Comparison of ENCODE assay signal across 28 cellular contexts in the genomic region with DNA sequence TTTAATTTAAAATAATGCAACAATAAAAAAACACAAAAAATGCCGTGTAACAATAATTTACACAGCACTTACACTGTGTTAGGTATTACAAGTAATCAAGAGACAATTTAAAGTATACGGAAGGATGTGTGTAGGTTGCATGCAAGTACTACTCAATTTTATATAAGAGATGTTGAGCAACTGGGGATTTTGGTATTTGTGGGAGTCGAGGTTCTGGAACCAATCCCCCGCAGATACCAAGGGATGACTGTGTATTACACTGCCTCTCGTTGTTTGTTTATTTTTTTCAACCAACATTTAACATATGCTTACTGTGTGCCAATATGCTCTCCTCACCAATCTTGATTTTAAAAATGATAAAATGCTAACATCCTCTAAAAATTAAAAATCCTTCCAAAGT. TPM values are rescaled to one million over a fixed set of nuclear protein-coding genes. Genes with fewer than 3 reads are reported as not detected.
A peak's percentile ranks its signal among the peaks of the same experiment; 100 is the strongest.
DNase-seq lines count a peak whose midpoint lies in the region; ATAC-seq and TF ChIP-seq lines count a peak whose summit lies in the region.
"Had no signal": no experiment of that assay in that cellular context is flagged by ENCODE, and none has a peak within 500 bp of the region (broad histone marks: within the 10 kb centered on the region; RNA-seq: fewer than 3 reads in every experiment).

No MANE protein-coding gene starts in this region.

- no peak overlapping the region for H3K9ac ChIP-seq in adipocyte (ENCODE audit: low read length)

- H3K36me3 ChIP-seq in breast epithelium (no peaks in the 10 kb centered on the region), adipocyte (ENCODE audit: control insufficient read depth, insufficient read depth, low read length, severe bottlenecking) (no peaks in the 10 kb centered on the region)
- no peaks in the 10 kb centered on the region for H3K36me3 ChIP-seq in CD8-positive, alpha-beta T cell (ENCODE audit: insufficient read depth, low read length)
- H3K36me3 ChIP-seq: HAP-1, left lung, prostate gland, stomach, thyroid gland had no signal

- no peaks in the 10 kb centered on the region for H3K27me3 Mint-ChIP-seq in MCF 10A (ENCODE audit: insufficient read depth, unreplicated experiment)
- H3K27me3 Mint-ChIP-seq in CD8-positive, alpha-beta T cell (ENCODE audit: low read depth): no peaks in the 10 kb centered on the region
- H3K27me3 Mint-ChIP-seq: activated naive CD8-positive, alpha-beta T cell treated with anti-CD3 and anti-CD28 coated beads, Interleukin-2, amount 10 ng/mL, durations not matched to agents 7 days and 5 days had no signal

- POLR2A ChIA-PET in MCF 10A (lab: Yijun Ruan, JAX): interaction anchor here (0.6 kb wide), 1 partner anchor 139 kb away, joined by 3 read pairs; no protein-coding TSS in a partner anchor
- POLR2A ChIA-PET in CD8-positive, alpha-beta T cell (lab: Charles Lee): no interaction called here

- no peak overlapping the region for H3K27ac ChIP-seq in breast epithelium
- no peak overlapping the region for H3K27ac ChIP-seq in CD8-positive, alpha-beta T cell (ENCODE audit: low read depth, low read length)
- H3K27ac ChIP-seq: hepatocyte, left lung, prostate gland, stomach, thyroid gland had no signal

- H3K36me3 Mint-ChIP-seq in MCF 10A (ENCODE audit: insufficient read depth, unreplicated experiment): no peaks in the 10 kb centered on the region
- peaks cover 2% of the 10 kb centered on the region for H3K36me3 Mint-ChIP-seq in CD8-positive, alpha-beta T cell

- CTCF ChIA-PET in MCF 10A (lab: Yijun Ruan, JAX): interaction anchor here (0.6 to 1.4 kb wide), 4 partner anchors 7 to 117 kb away, joined by 3 to 5 read pairs (median 3); no protein-coding TSS in a partner anchor
- CTCF ChIA-PET in CD8-positive, alpha-beta T cell (lab: Charles Lee): no interaction called here

- intact Hi-C loops in MCF 10A (cut with micrococcal nuclease): no loop called here
- intact Hi-C loops in breast epithelium (cut with DNase I; ENCODE audit: low total_unique reads): no loop called here
- intact Hi-C loops in CD8-positive, alpha-beta T cell (cut with DNase I, micrococcal nuclease): no loop called here

- no peak overlapping the region for H3K27ac Mint-ChIP-seq in MCF 10A (ENCODE audit: low read depth, unreplicated experiment)
- H3K27ac Mint-ChIP-seq in CD8-positive, alpha-beta T cell: no peak overlapping the region
- H3K27ac Mint-ChIP-seq: activated CD8-positive, alpha-beta T cell treated with anti-CD3 and anti-CD28 coated beads, Interleukin-2, amount 10 ng/mL, durations not matched to agents 7 days and 5 days; activated naive CD8-positive, alpha-beta T cell treated with anti-CD3 and anti-CD28 coated beads, Interleukin-2, amount 10 ng/mL, durations not matched to agents 7 days and 5 days had no signal

- no peaks in the 10 kb centered on the region for H3K9me3 Mint-ChIP-seq in MCF 10A (ENCODE audit: unreplicated experiment)
- H3K9me3 Mint-ChIP-seq in CD8-positive, alpha-beta T cell: no peaks in the 10 kb centered on the region
- H3K9me3 Mint-ChIP-seq: activated naive CD8-positive, alpha-beta T cell treated with anti-CD3 and anti-CD28 coated beads, Interleukin-2, amount 10 ng/mL, durations not matched to agents 7 days and 5 days had no signal

- TF ChIP-seq POLR2A in breast epithelium (IDR thresholded peaks at IDR 0.05): no peak

- H3K4me3 ChIP-seq in breast epithelium: no peak overlapping the region
- no peak overlapping the region for H3K4me3 ChIP-seq in adipocyte (ENCODE audit: low read length)
- H3K4me3 ChIP-seq in fibroblast of villous mesenchyme (ENCODE audit: low read depth, low read length): no peak overlapping the region
- no peak overlapping the region for H3K4me3 ChIP-seq in CD8-positive, alpha-beta T cell (ENCODE audit: low read depth, low read length)
- H3K4me3 ChIP-seq: HAP-1, hepatocyte, left lung, prostate gland, stomach, thyroid gland had no signal

- no peaks in the 10 kb centered on the region for H3K9me3 ChIP-seq in breast epithelium
- H3K9me3 ChIP-seq in adipocyte (ENCODE audit: control insufficient read depth, low read length): no peaks in the 10 kb centered on the region
- no peaks in the 10 kb centered on the region for H3K9me3 ChIP-seq in CD8-positive, alpha-beta T cell (ENCODE audit: low read length)
- H3K9me3 ChIP-seq: HAP-1, left lung, prostate gland, stomach, thyroid gland had no signal

- H3K4me1 ChIP-seq in breast epithelium (no peaks in the 10 kb centered on the region), adipocyte (ENCODE audit: control insufficient read depth, insufficient read depth, low read length) (peaks cover 20% of the 10 kb centered on the region)
- H3K4me1 ChIP-seq in CD8-positive, alpha-beta T cell (ENCODE audit: insufficient read depth, low read length): peaks cover 25% of the 10 kb centered on the region
- H3K4me1 ChIP-seq: prostate gland had no signal

- ATAC-seq in CD8-positive, alpha-beta T cell: no peak
- no peak for ATAC-seq in HG03469 (IDR thresholded peaks at IDR 0.05; ENCODE audit: unreplicated experiment)
- ATAC-seq: activated CD8-positive, alpha-beta T cell treated with anti-CD3 and anti-CD28 coated beads, Interleukin-2, amount 10 ng/mL, durations not matched to agents 7 days and 5 days; left lung had no signal

- H3K4me1 Mint-ChIP-seq in MCF 10A (ENCODE audit: insufficient read depth, unreplicated experiment): peaks cover 18% of the 10 kb centered on the region
- peaks cover 83% of the 10 kb centered on the region for H3K4me1 Mint-ChIP-seq in CD8-positive, alpha-beta T cell (ENCODE audit: low read depth)

- TF ChIP-seq CTCF in MCF 10A (IDR thresholded peaks at IDR 0.05; ENCODE audit: unreplicated experiment) (no peak), breast epithelium (IDR thresholded peaks at IDR 0.05) (no peak), fibroblast of villous mesenchyme (IDR thresholded peaks at IDR 0.05; ENCODE audit: insufficient read depth, low read depth, low read length) (no peak)
- no peak for TF ChIP-seq CTCF in CD8-positive, alpha-beta T cell (IDR thresholded peaks at IDR 0.05)

- DNase-seq in MCF 10A (ENCODE audit: unreplicated experiment) (peak; percentile 45), breast epithelium (ENCODE audit: low spot score in 2 of 2) (no peak), adipocyte (ENCODE audit: low read depth) (peak; percentile 88), fibroblast of villous mesenchyme (ENCODE audit: low read depth) (peak; percentile 69), NCI-H1694 (lab: John Stamatoyannopoulos, UW) (no peak), NCI-H2029 (lab: John Stamatoyannopoulos, UW) (no peak)
- DNase-seq in CD8-positive, alpha-beta T cell: no peak
- DNase-seq: 8988T; activated CD8-positive, alpha-beta T cell treated with anti-CD3 and anti-CD28 coated beads, Interleukin-2, amount 10 ng/mL, durations not matched to agents 7 days and 5 days; activated gamma-delta T cell; activated naive CD8-positive, alpha-beta T cell treated with anti-CD3 and anti-CD28 coated beads, Interleukin-2, amount 10 ng/mL, durations not matched to agents 7 days and 5 days; activated T-cell treated with anti-CD3 and anti-CD28 coated beads for 4 hours; COR-L47; DMS53; left lung; mesendoderm; NCI-H1417 treated with DMSO at 0.1 percent for 48 hours; NCI-H2107; stomach; T-helper 2 cell; thyroid gland had no signal

- H3K4me3 Mint-ChIP-seq in MCF 10A (ENCODE audit: unreplicated experiment): no peak overlapping the region
- no peak overlapping the region for H3K4me3 Mint-ChIP-seq in CD8-positive, alpha-beta T cell
- H3K4me3 Mint-ChIP-seq: activated CD8-positive, alpha-beta T cell treated with anti-CD3 and anti-CD28 coated beads, Interleukin-2, amount 10 ng/mL, durations not matched to agents 7 days and 5 days; activated naive CD8-positive, alpha-beta T cell treated with anti-CD3 and anti-CD28 coated beads, Interleukin-2, amount 10 ng/mL, durations not matched to agents 7 days and 5 days had no signal

- no peaks in the 10 kb centered on the region for H3K27me3 ChIP-seq in breast epithelium
- H3K27me3 ChIP-seq in adipocyte (replicated peaks; ENCODE audit: control insufficient read depth, insufficient read depth, low read length): no peaks in the 10 kb centered on the region
- no peaks in the 10 kb centered on the region for H3K27me3 ChIP-seq in CD8-positive, alpha-beta T cell (ENCODE audit: insufficient read depth, low read length)
- H3K27me3 ChIP-seq: hepatocyte, left lung, stomach, thyroid gland had no signal

- no TSS peak for BruUV-seq in MCF 10A (replicated peaks; lab: Mats Ljungman, UMichigan)

RNA-seq across cellular contexts. Expression of a gene that starts 24.8 kb away (rescaled TPM):
- 62.9 and 65.6 TPM in 2 replicates for total RNA-seq in MCF 10A (2022)
- total RNA-seq in breast epithelium: 10 to 100 TPM; 55.7 to 62.2 (median 58.4) TPM
- 38.4 and 53.5 TPM in 2 replicates for total RNA-seq in fibroblast of villous mesenchyme
- total RNA-seq in CD8-positive, alpha-beta T cell: 100 to 1,000 TPM; 126 to 137 TPM

RNA-seq across cellular contexts. Expression of a gene that starts 55.3 kb away (rescaled TPM):
- total RNA-seq in MCF 10A (2022) (not detected in 2 replicates), breast epithelium (not detected), fibroblast of villous mesenchyme (not detected in 2 replicates)
- total RNA-seq in CD8-positive, alpha-beta T cell: under 1 TPM in 1 of 2 experiments, not detected in 1; 0.33 TPM
- total RNA-seq: activated CD8-positive, alpha-beta T cell treated with anti-CD3 and anti-CD28 coated beads, Interleukin-2, amount 10 ng/mL, durations not matched to agents 7 days and 5 days; activated naive CD8-positive, alpha-beta T cell treated with anti-CD3 and anti-CD28 coated beads, Interleukin-2, amount 10 ng/mL, durations not matched to agents 7 days and 5 days; endothelial cell of umbilical vein; frontal cortex; myocyte; prostate gland; thyroid gland had no signal

Comparison
In these comparisons a context has a peak if more than half of its experiments do, and no peak if none do; other contexts are left out.
1. DNase-seq: peak in MCF 10A (single experiment), adipocyte (single experiment) and fibroblast of villous mesenchyme (single experiment); none in breast epithelium (0 of 2), CD8-positive, alpha-beta T cell (0 of 7), NCI-H1694 (single experiment) and NCI-H2029 (single experiment).